13 cellular contexts compared by ENCODE assay signal in genomic region chr9:93252781-93253530, GRCh38.
"Had no signal": no experiment of that assay in that cellular context is flagged by ENCODE, and none has a peak within 500 bp of the region (broad histone marks: within the 10 kb centered on the region; RNA-seq: fewer than 3 reads in every experiment).

No MANE protein-coding gene starts in this region.

- H3K27ac ChIP-seq: epithelial cell of prostate, gastrocnemius medialis, skin epidermis, tibial artery had no signal

- DNase-seq: activated CD4-positive, alpha-beta memory T cell treated with anti-CD3 and anti-CD28 coated beads for 36 hours; activated CD4-positive, CD25-positive, alpha-beta regulatory T cell treated with anti-CD3 and anti-CD28 coated beads, Interleukin-2, amount 50 U/mL, for 72 hours; activated naive CD4-positive, alpha-beta T cell; activated T-cell treated with anti-CD3 and anti-CD28 coated beads, Interleukin-2, amount 50 U/mL, for 48 hours; effector memory CD8-positive, alpha-beta T cell; kidney glomerular epithelial cell; SIG-M5; T-helper 2 cell had no signal

- ATAC-seq: effector memory CD8-positive, alpha-beta T cell; gastrocnemius medialis; stimulated activated effector memory CD8-positive, alpha-beta T cell treated with anti-CD3 and anti-CD28 coated beads, Interleukin-12 subunit alpha, Interleukin-12 subunit beta, amount 100 ng/mL, for 72 hours had no signal

- H3K9me3 ChIP-seq: gastrocnemius medialis, tibial artery had no signal

- H3K4me3 ChIP-seq: gastrocnemius medialis, skin epidermis, tibial artery had no signal

- H3K27me3 ChIP-seq: gastrocnemius medialis, tibial artery had no signal

- H3K36me3 ChIP-seq: gastrocnemius medialis, tibial artery had no signal

- H3K4me1 ChIP-seq: tibial artery had no signal
